Comparison of ENCODE assay signal across 9 cellular contexts in the genomic region with DNA sequence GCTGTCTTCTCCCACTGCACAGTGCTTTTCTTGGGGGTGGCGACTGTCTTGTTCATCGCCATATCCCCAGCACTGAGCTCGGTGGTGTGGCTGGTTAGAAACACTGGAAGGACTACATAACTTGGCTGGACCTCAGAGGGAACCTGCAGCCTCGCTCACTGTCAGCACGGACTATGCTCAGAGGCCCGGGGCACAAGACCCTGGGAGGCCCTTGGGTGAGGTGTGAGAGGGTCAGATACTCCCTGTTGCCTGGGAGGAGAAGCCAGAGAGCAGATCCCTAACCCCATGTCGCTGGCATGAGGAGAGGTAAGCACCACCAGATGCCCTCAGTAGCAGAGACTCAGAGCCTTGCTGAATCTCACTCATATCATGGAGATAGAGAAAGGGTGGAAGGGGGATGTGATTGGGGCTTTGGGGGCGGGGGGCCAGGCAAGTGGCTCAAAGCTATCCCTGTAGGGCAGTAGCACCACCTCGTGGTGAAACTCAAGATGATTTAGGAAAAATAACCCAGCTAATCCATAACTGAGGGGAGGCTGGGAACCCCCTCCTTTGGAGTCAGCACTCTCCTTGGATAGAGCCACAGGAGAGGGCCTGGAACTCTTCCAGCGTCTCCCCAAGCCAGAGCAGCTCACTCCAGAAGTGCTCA. TPM values are rescaled to one million over a fixed set of nuclear protein-coding genes. Genes with fewer than 3 reads are reported as not detected.
DNase-seq lines count a peak whose midpoint lies in the region; ATAC-seq, FAIRE-seq and TF ChIP-seq lines count a peak whose summit lies in the region.
"Had no signal": no experiment of that assay in that cellular context is flagged by ENCODE, and none has a peak within 500 bp of the region (broad histone marks: within the 10 kb centered on the region; RNA-seq: fewer than 3 reads in every experiment).

No MANE protein-coding gene starts in this region.

- no peak overlapping the region for H3K27ac ChIP-seq in SJCRH30
- H3K27ac ChIP-seq in H1 (ENCODE audit: low read depth, low read length) = no peak overlapping the region

- no peaks in the 10 kb centered on the region for H3K9me3 ChIP-seq in SJCRH30 (replicated peaks)
- no peaks in the 10 kb centered on the region for H3K9me3 ChIP-seq in H1 (ENCODE audit: insufficient read depth in 2 of 2, low read depth in 1 of 2, low read length in 1 of 2)
- H3K9me3 ChIP-seq: HAP-1 had no signal

- POLR2A ChIA-PET in H1 (lab: Charles Lee; ENCODE audit: partially characterized antibody) = interaction anchor here (0.8 to 28.4 kb wide), 7 partner anchors 10 to 96 kb away, joined by 3 to 480 read pairs (median 8); partner anchors contain the start of gene HDAC7

- no peak overlapping the region for H4K8ac ChIP-seq in H1 (ENCODE audit: extremely low read depth, insufficient read depth, low read length)

- no peaks in the 10 kb centered on the region for H3K27me3 Mint-ChIP-seq in mesothelial cell of epicardium (ENCODE audit: low read depth)

- H3K9me3 Mint-ChIP-seq in mesothelial cell of epicardium = no peaks in the 10 kb centered on the region

- H4K5ac ChIP-seq in H1 (ENCODE audit: insufficient read length, low read depth, low read length) = no peak overlapping the region

- TF ChIP-seq CTCF in AG09309 (IDR thresholded peaks at IDR 0.05; ENCODE audit: control insufficient read depth, insufficient read depth, low read depth, low read length, missing control alignments) (peak; percentile 59), GM12873 (IDR thresholded peaks at IDR 0.05; ENCODE audit: insufficient read depth, low read depth, low read length, missing control alignments) (peak; percentile 53), H1 (IDR thresholded peaks at IDR 0.05; ENCODE audit: control extremely low read depth in 1 of 3, insufficient read depth in 1 of 3, low read depth in 1 of 3, low read length in 3 of 3) (peak; percentile 23 to 57 (median 41)), mesothelial cell of epicardium (IDR thresholded peaks at IDR 0.05; ENCODE audit: unreplicated experiment) (peak; percentile 10)

- no peak overlapping the region for H3K4me2 ChIP-seq in H1 (ENCODE audit: insufficient read depth in 1 of 2, low read depth in 2 of 2, low read length in 2 of 2)

- H4K20me1 ChIP-seq in H1 (replicated peaks in 1 of 2; ENCODE audit: control insufficient read depth in 1 of 2, insufficient read depth in 2 of 2, low read length in 2 of 2) = no peaks in the 10 kb centered on the region

- H2BK15ac ChIP-seq in H1 (ENCODE audit: low read length) = no peak overlapping the region

- H2BK12ac ChIP-seq in H1 (ENCODE audit: low read depth, low read length) = 0 out of 2 replicates have a peak overlapping the region, but pooled peaks have one; percentile 1

- no peaks in the 10 kb centered on the region; the same call in 1 of the 2 replicates for H3K23me2 ChIP-seq in H1 (ENCODE audit: low read depth, low read length)

- H3K4me3 ChIP-seq in AG09309 (ENCODE audit: control insufficient read depth, low read depth, low read length) = no peak overlapping the region
- no peak overlapping the region for H3K4me3 ChIP-seq in SJCRH30
- no peak overlapping the region for H3K4me3 ChIP-seq in H1 (ENCODE audit: extremely low read depth in 1 of 4, insufficient read depth in 2 of 4, low read depth in 3 of 4, low read length in 4 of 4)
- H3K4me3 ChIP-seq: HAP-1 had no signal

- no peak for TF ChIP-seq POLR2A in H1 (IDR thresholded peaks at IDR 0.05; ENCODE audit: control extremely low read depth in 1 of 2, low read depth in 2 of 2, low read length in 2 of 2)

- H3K9ac ChIP-seq in H1 (replicated peaks in 1 of 4; ENCODE audit: extremely low read depth in 1 of 4, low read depth in 3 of 4, low read length in 3 of 4) = no peak overlapping the region

- H3K4me1 ChIP-seq in SJCRH30 (peaks cover 26% of the 10 kb centered on the region), H1 (replicated peaks in 1 of 4; ENCODE audit: control insufficient read depth in 3 of 4, insufficient read depth in 4 of 4, low read length in 3 of 4) (peaks cover 0 to 6% (median 2%) of the 10 kb centered on the region in 4 experiments; a peak in 5 of 7 replicates)
- H3K4me1 ChIP-seq: HAP-1 had no signal

- no peaks in the 10 kb centered on the region for H3K79me2 ChIP-seq in H1 (ENCODE audit: control insufficient read depth in 1 of 2, insufficient read depth in 2 of 2, low read length in 2 of 2)

- H2BK120ac ChIP-seq in H1 (replicated peaks; ENCODE audit: low read depth, low read length) = no peak overlapping the region

- TF ChIP-seq EP300 in H1 (IDR thresholded peaks at IDR 0.05; ENCODE audit: borderline replicate concordance in 1 of 2, low read depth in 2 of 2, low read length in 2 of 2) = no peak

- TF ChIP-seq RAD21 in H1 (IDR thresholded peaks at IDR 0.05 in 1 of 2, conservative IDR thresholded peaks at IDR 0.05 in 1 of 2; ENCODE audit: low read depth in 2 of 2, low read length in 2 of 2) = peak; percentile 72 to 73

- ATAC-seq in GM19452 (IDR thresholded peaks at IDR 0.05; ENCODE audit: unreplicated experiment) (no peak), GM21717 (IDR thresholded peaks at IDR 0.05; ENCODE audit: unreplicated experiment) (no peak)

- H3K4ac ChIP-seq in H1 (replicated peaks; ENCODE audit: insufficient read length, low read depth, low read length) = no peak overlapping the region

- H2AFZ ChIP-seq in H1 (ENCODE audit: low read length) = no peak overlapping the region

- no peak overlapping the region for H3K18ac ChIP-seq in H1 (ENCODE audit: extremely low read depth, low read length)

- H3K14ac ChIP-seq in H1 (ENCODE audit: insufficient read length) = no peak overlapping the region

- WGBS in H1 (ENCODE audit: extremely low coverage in 1 of 2, insufficient coverage in 1 of 2, insufficient read length in 1 of 2, insufficient replicate concordance in 2 of 2, low coverage in 1 of 2, low lambda C conversion rate in 2 of 2, missing lambda C conversion rate in 1 of 2), 2 experiments = 56% methylated on average over 9 of the region's 10 CpGs; no CpG with 5 or more reads in 1 of the 2 experiments

- peaks cover 44% of the 10 kb centered on the region for H3K4me1 Mint-ChIP-seq in mesothelial cell of epicardium

- peak overlapping the region; percentile 11 for H4K91ac ChIP-seq in H1 (replicated peaks; ENCODE audit: insufficient read length, low read length)

- H3K23ac ChIP-seq in H1 (ENCODE audit: insufficient read length) = no peak overlapping the region

- H3K79me1 ChIP-seq in H1 (ENCODE audit: low read depth, low read length) = no peaks in the 10 kb centered on the region

- no peaks in the 10 kb centered on the region for H3K36me3 Mint-ChIP-seq in mesothelial cell of epicardium

- no peak overlapping the region for H3K56ac ChIP-seq in H1 (replicated peaks; ENCODE audit: insufficient read length, low read depth, low read length)

- no peak overlapping the region for H2BK20ac ChIP-seq in H1 (ENCODE audit: low read length)

- CTCF ChIA-PET in H1 (lab: Charles Lee; ENCODE audit: partially characterized antibody) = interaction anchor here (0.8 to 30.5 kb wide), 43 partner anchors 7 to 344 kb away, joined by 3 to 2001 read pairs (median 5); partner anchors contain the start of genes HDAC7 and SLC48A1

- H3K27me3 ChIP-seq in SJCRH30 (peaks cover 7% of the 10 kb centered on the region; the same call in 1 of the 2 replicates), H1 (replicated peaks in 1 of 4; ENCODE audit: control insufficient read depth in 3 of 4, extremely low read depth in 1 of 4, insufficient read depth in 3 of 4, low read length in 3 of 4) (no peaks in the 10 kb centered on the region; a peak in 1 of 7 replicates)

- no peak overlapping the region for H2BK5ac ChIP-seq in H1 (ENCODE audit: low read depth, low read length)

- no peak overlapping the region for H2AK5ac ChIP-seq in H1 (ENCODE audit: low read depth, low read length)

- H3K27ac Mint-ChIP-seq in mesothelial cell of epicardium = no peak overlapping the region

- H3K36me3 ChIP-seq in SJCRH30 (no peaks in the 10 kb centered on the region), H1 (ENCODE audit: control insufficient read depth in 2 of 4, insufficient read depth in 4 of 4, low read length in 3 of 4) (no peaks in the 10 kb centered on the region)
- H3K36me3 ChIP-seq: HAP-1 had no signal

- FAIRE-seq in H1 (lab: Jason Lieb, UNC) = no peak

- H3K4me3 Mint-ChIP-seq in mesothelial cell of epicardium = no peak overlapping the region

- DNase-seq in AG09309 (ENCODE audit: low read depth) (no peak), SJCRH30 (peak; percentile 55 to 79), H1 (ENCODE audit: low read depth in 1 of 2, low spot score in 2 of 2) (no peak), mesothelial cell of epicardium (ENCODE audit: low spot score in 2 of 2, unreplicated experiment in 2 of 2) (no peak), GM19238 (ENCODE audit: insufficient read length, low spot score) (no peak)

TF ChIP-seq in H1, 55 proteins besides CTCF, POLR2A, EP300 and RAD21 (continues in another document):
- TF ChIP-seq, protein P1, sequence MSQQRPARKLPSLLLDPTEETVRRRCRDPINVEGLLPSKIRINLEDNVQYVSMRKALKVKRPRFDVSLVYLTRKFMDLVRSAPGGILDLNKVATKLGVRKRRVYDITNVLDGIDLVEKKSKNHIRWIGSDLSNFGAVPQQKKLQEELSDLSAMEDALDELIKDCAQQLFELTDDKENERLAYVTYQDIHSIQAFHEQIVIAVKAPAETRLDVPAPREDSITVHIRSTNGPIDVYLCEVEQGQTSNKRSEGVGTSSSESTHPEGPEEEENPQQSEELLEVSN (IDR thresholded peaks at IDR 0.05) = no peak
- TF ChIP-seq CHD2 (IDR thresholded peaks at IDR 0.05; ENCODE audit: low read length) (no peak), CBX8 (IDR thresholded peaks at IDR 0.05; ENCODE audit: borderline replicate concordance, low read depth, low read length) (no peak), SP1 (IDR thresholded peaks at IDR 0.05; ENCODE audit: low read depth, low read length) (no peak), SP2 (IDR thresholded peaks at IDR 0.05; ENCODE audit: low read length) (no peak), EGR1 (IDR thresholded peaks at IDR 0.05; ENCODE audit: borderline replicate concordance, low read depth, low read length) (no peak)
- TF ChIP-seq, protein P2, sequence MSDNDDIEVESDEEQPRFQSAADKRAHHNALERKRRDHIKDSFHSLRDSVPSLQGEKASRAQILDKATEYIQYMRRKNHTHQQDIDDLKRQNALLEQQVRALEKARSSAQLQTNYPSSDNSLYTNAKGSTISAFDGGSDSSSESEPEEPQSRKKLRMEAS (IDR thresholded peaks at IDR 0.05) = no peak

RNA-seq across cellular contexts. Expression of gene HDAC7, which starts 18.7 kb away (rescaled TPM):
- total RNA-seq in SJCRH30 (2014; rRNA removed; shearing (Covaris generic)) = 34.9 and 37.1 TPM in 2 replicates
- 82.0 and 84.9 TPM in 2 replicates for total RNA-seq in H1 (2021; fragmentation: NEBNext Ultra II Directional; extraction: Animal tissue kit (Norgen Biotek cat#: 25700))
- polyA plus RNA-seq in H1 (2011; rRNA removed) = 25.5 and 52.0 TPM in 2 replicates
- 27.2 TPM for polyA plus RNA-seq in H1 (2011; cell fraction: cytosol; rRNA removed)
- polyA plus RNA-seq in H1 (2011; cell fraction: nucleus; rRNA removed) = 208 TPM
- polyA plus RNA-seq in H1 (2012, experiment 1 of 2) = 46.5 to 68.3 TPM (median 65.5 TPM) in 4 replicates
- polyA plus RNA-seq in H1 (2012, experiment 2 of 2) = 57.8 TPM
- polyA plus RNA-seq in H1 (2013, experiment 1 of 2) = 40.9 TPM
- 38.9 TPM for polyA plus RNA-seq in H1 (2013, experiment 2 of 2)
- polyA minus RNA-seq in H1 (2011; rRNA and poly(A)+ RNA removed) = 11.6 and 23.5 TPM in 2 replicates
- 27.2 TPM for polyA minus RNA-seq in H1 (2011; cell fraction: cytosol; rRNA and poly(A)+ RNA removed)
- 48.1 TPM for polyA minus RNA-seq in H1 (2011; cell fraction: nucleus; rRNA and poly(A)+ RNA removed)
- 113 to 132 TPM (median 123 TPM) in 3 replicates for total RNA-seq in mesothelial cell of epicardium

Comparison
In these comparisons a context has a peak if more than half of its experiments do, and no peak if none do; other contexts are left out.
1. DNase-seq: peak in SJCRH30 (2 of 2); none in AG09309 (single experiment), H1 (0 of 2), mesothelial cell of epicardium (0 of 2) and GM19238 (single experiment).
2. Peak in every context shown above with its lines, with median percentiles within 50 percentile points of each other: CTCF ChIP-seq.